9 cellular contexts compared by ENCODE assay signal in the genomic region with DNA sequence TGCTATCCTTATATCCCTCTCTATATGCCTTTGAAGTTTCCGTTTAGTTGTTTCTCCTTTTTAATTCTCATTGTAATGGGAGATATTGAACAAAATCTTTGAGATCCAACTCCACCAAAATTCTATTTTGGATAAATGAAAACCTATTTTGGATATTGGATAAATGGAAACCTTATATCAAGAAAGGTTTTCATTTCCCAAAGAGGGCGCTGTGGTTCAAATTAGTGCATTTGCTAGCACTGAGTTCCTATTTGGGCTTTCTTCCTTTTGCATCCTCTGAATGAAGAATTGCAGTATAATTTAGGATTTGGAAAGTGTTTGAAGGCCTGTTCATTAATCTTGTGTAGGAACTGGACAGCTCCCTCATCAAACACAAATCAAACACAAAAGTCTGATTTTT.
DNase-seq lines count a peak whose midpoint lies in the region; ATAC-seq, FAIRE-seq and TF ChIP-seq lines count a peak whose summit lies in the region.
"Had no signal": no experiment of that assay in that cellular context is flagged by ENCODE, and none has a peak within 500 bp of the region (broad histone marks: within the 10 kb centered on the region; RNA-seq: fewer than 3 reads in every experiment).

No MANE protein-coding gene starts in this region.

- no peaks in the 10 kb centered on the region for H3K9me3 ChIP-seq in K562 (replicated peaks; ENCODE audit: control insufficient read depth, insufficient read depth, low read depth, low read length)
- H3K9me3 ChIP-seq: body of pancreas had no signal

- H3K4me1 ChIP-seq in KMS-11 (ENCODE audit: low read depth, poor library complexity, severe bottlenecking) (no peaks in the 10 kb centered on the region), K562 (replicated peaks in 1 of 2; ENCODE audit: control insufficient read depth in 2 of 2, insufficient read depth in 2 of 2, low read length in 2 of 2) (no peaks in the 10 kb centered on the region)
- H3K4me1 ChIP-seq: body of pancreas had no signal

- no peaks in the 10 kb centered on the region for H3K79me2 ChIP-seq in KMS-11 (ENCODE audit: insufficient read depth, low read depth)
- H3K79me2 ChIP-seq in K562 (ENCODE audit: control insufficient read depth, insufficient read depth, low read length), result no peaks in the 10 kb centered on the region

- peaks cover 16% of the 10 kb centered on the region for H3K4me1 Mint-ChIP-seq in nephron

- H3K9ac ChIP-seq in KMS-11, result no peak overlapping the region
- no peak overlapping the region for H3K9ac ChIP-seq in K562 (ENCODE audit: insufficient read depth in 1 of 2, low read depth in 2 of 2, low read length in 2 of 2)

- H3K36me3 ChIP-seq in KMS-11 (ENCODE audit: insufficient read depth) (no peaks in the 10 kb centered on the region), K562 (ENCODE audit: control insufficient read depth, insufficient read depth, low read length) (no peaks in the 10 kb centered on the region)

- POLR2A ChIA-PET in K562 (lab: Yijun Ruan, JAX), result interaction anchor here (0.6 kb wide), 1 partner anchor 568 kb away, joined by 3 read pairs; no protein-coding TSS in a partner anchor

- peak; percentile 48 for FAIRE-seq in K562 (lab: Jason Lieb, UNC)

- CTCF ChIA-PET in K562 (lab: Yijun Ruan, JAX; ENCODE audit: low intra/inter-chr PET ratio), result interaction anchor here (0.7 to 1.7 kb wide), 2 partner anchors 17 to 698 kb away, joined by 3 to 15 read pairs; no protein-coding TSS in a partner anchor

- no peaks in the 10 kb centered on the region for H3K9me3 Mint-ChIP-seq in nephron

- H3K27me3 Mint-ChIP-seq in nephron (ENCODE audit: low read depth), result peaks cover 4% of the 10 kb centered on the region

- intact Hi-C loops in K562 (cut with micrococcal nuclease), result no loop called here

- ATAC-seq in K562, result 0 out of 3 replicates have a peak, but pooled peaks have one; percentile 42
- ATAC-seq in GM21576 (IDR thresholded peaks at IDR 0.05; ENCODE audit: unreplicated experiment), result no peak
- ATAC-seq: body of pancreas had no signal

- TF ChIP-seq POLR2A in K562 (conservative IDR thresholded peaks at IDR 0.05), result no peak

- H3K27ac Mint-ChIP-seq in nephron, result peak overlapping the region in 2 of 3 experiments; percentile 15 to 33

- no peak for TF ChIP-seq EP300 in K562 (IDR thresholded peaks at IDR 0.05; ENCODE audit: low read length)

- no peak overlapping the region for H2AFZ ChIP-seq in KMS-11 (ENCODE audit: low read depth)
- no peak overlapping the region for H2AFZ ChIP-seq in K562 (ENCODE audit: low read depth, low read length)

- H3K4me2 ChIP-seq in KMS-11 (no peak overlapping the region), K562 (ENCODE audit: insufficient read depth, low read length) (no peak overlapping the region)

- H4K20me1 ChIP-seq in KMS-11 (ENCODE audit: insufficient read depth) (no peaks in the 10 kb centered on the region), K562 (replicated peaks; ENCODE audit: control insufficient read depth, insufficient read depth, low read length) (no peaks in the 10 kb centered on the region)

- no peak overlapping the region for H3K4me3 Mint-ChIP-seq in nephron

- no peak overlapping the region for H3K4me3 ChIP-seq in KMS-11 (IDR thresholded peaks at IDR 0.05; ENCODE audit: insufficient read depth, low read depth, low read length)
- no peak overlapping the region for H3K4me3 ChIP-seq in K562
- H3K4me3 ChIP-seq: body of pancreas had no signal

- 0 out of 4 replicates have a peak, but pooled peaks of 1 of the 2 experiments have one; percentile 29 for TF ChIP-seq RAD21 in K562 (CRISPR knock-in tag; conservative IDR thresholded peaks at IDR 0.05 in 1 of 2, IDR thresholded peaks at IDR 0.05 in 1 of 2)

- no TSS peak for BruUV-seq in K562 (replicated peaks; lab: Mats Ljungman, UMichigan)

- TF ChIP-seq CTCF in KMS-11 (conservative IDR thresholded peaks at IDR 0.05; ENCODE audit: low read depth, low read length), result peak; percentile 65
- TF ChIP-seq CTCF in K562 (IDR thresholded peaks at IDR 0.05 in 2 of 3, conservative IDR thresholded peaks at IDR 0.05 in 1 of 3; ENCODE audit: insufficient read depth in 2 of 3, low read depth in 1 of 3, low read length in 3 of 3), result peak; percentile 28 to 59 (median 38); a peak in 4 of 6 replicates
- peak in 2 of 3 experiments; percentile 15 to 31 for TF ChIP-seq CTCF in nephron (IDR thresholded peaks at IDR 0.05; ENCODE audit: unreplicated experiment in 3 of 3)

- H3K27ac ChIP-seq in KMS-11, result no peak overlapping the region
- no peak overlapping the region for H3K27ac ChIP-seq in K562 (ENCODE audit: extremely low read depth, low read depth, low read length)
- H3K27ac ChIP-seq: body of pancreas had no signal

- in situ Hi-C loops in K562 (cut with MboI), result no loop called here

- WGBS in K562 (ENCODE audit: insufficient coverage, low coverage, missing lambda C conversion rate), result 0% methylated on average over 2 of the region's 2 CpGs

- H3K27me3 ChIP-seq in KMS-11 (ENCODE audit: insufficient read depth, low read depth) (no peaks in the 10 kb centered on the region), K562 (ENCODE audit: control insufficient read depth in 2 of 2, insufficient read depth in 2 of 2, low read length in 2 of 2) (peaks cover 0 to 7% of the 10 kb centered on the region in 2 experiments; a peak in 2 of 5 replicates)
- H3K27me3 ChIP-seq: body of pancreas had no signal

- peak; percentile 54 for DNase-seq in DMS53 (lab: John Stamatoyannopoulos, UW)
- no peak for DNase-seq in DMS53 treated with DMSO at 0.1 percent for 48 hours (lab: John Stamatoyannopoulos, UW; ENCODE audit: unreplicated experiment)
- DNase-seq in K562 (ENCODE audit: extremely low read depth in 1 of 4, low spot score in 3 of 4), result peak in 1 of 4 experiments; percentile 37
- no peak for DNase-seq in activated CD8-positive, alpha-beta memory T cell treated with anti-CD3 and anti-CD28 coated beads, Interleukin-2, amount 50 U/mL, for 4 hours
- no peak for DNase-seq in NCI-H146 treated with DMSO at 0.1 percent for 48 hours (lab: John Stamatoyannopoulos, UW; ENCODE audit: unreplicated experiment)

- no peaks in the 10 kb centered on the region for H3K36me3 Mint-ChIP-seq in nephron (ENCODE audit: low read depth)

- no peaks in the 10 kb centered on the region for H3K9me1 ChIP-seq in K562 (ENCODE audit: control insufficient read depth, insufficient read depth, low read length)

TF ChIP-seq in K562, 482 proteins besides CTCF, POLR2A, EP300 and RAD21 (continues in another document):
- TF ChIP-seq MXI1 (IDR thresholded peaks at IDR 0.05; ENCODE audit: low read depth, low read length), result no peak
- no peak for TF ChIP-seq NUFIP1 (IDR thresholded peaks at IDR 0.05; ENCODE audit: partially characterized antibody)
- no peak for TF ChIP-seq SMARCB1 (IDR thresholded peaks at IDR 0.05; ENCODE audit: insufficient read length, low read depth)
- TF ChIP-seq, protein P1, sequence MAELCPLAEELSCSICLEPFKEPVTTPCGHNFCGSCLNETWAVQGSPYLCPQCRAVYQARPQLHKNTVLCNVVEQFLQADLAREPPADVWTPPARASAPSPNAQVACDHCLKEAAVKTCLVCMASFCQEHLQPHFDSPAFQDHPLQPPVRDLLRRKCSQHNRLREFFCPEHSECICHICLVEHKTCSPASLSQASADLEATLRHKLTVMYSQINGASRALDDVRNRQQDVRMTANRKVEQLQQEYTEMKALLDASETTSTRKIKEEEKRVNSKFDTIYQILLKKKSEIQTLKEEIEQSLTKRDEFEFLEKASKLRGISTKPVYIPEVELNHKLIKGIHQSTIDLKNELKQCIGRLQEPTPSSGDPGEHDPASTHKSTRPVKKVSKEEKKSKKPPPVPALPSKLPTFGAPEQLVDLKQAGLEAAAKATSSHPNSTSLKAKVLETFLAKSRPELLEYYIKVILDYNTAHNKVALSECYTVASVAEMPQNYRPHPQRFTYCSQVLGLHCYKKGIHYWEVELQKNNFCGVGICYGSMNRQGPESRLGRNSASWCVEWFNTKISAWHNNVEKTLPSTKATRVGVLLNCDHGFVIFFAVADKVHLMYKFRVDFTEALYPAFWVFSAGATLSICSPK (IDR thresholded peaks at IDR 0.05; ENCODE audit: borderline replicate concordance), result no peak
- no peak for TF ChIP-seq FOXA1 (IDR thresholded peaks at IDR 0.05; ENCODE audit: borderline replicate concordance)
- TF ChIP-seq RNF2 (IDR thresholded peaks at IDR 0.05), result no peak
- no peak for TF ChIP-seq SIRT6 (IDR thresholded peaks at IDR 0.05; ENCODE audit: low read depth, low read length)
- TF ChIP-seq ZNF197 (CRISPR knock-in tag; IDR thresholded peaks at IDR 0.05; ENCODE audit: low read depth), result no peak
- no peak for TF ChIP-seq NR3C1 (CRISPR knock-in tag; IDR thresholded peaks at IDR 0.05)
- no peak for TF ChIP-seq NEUROD1 (IDR thresholded peaks at IDR 0.05; ENCODE audit: borderline replicate concordance, low read depth, low read length, partially characterized antibody)
